In the genomic region with DNA sequence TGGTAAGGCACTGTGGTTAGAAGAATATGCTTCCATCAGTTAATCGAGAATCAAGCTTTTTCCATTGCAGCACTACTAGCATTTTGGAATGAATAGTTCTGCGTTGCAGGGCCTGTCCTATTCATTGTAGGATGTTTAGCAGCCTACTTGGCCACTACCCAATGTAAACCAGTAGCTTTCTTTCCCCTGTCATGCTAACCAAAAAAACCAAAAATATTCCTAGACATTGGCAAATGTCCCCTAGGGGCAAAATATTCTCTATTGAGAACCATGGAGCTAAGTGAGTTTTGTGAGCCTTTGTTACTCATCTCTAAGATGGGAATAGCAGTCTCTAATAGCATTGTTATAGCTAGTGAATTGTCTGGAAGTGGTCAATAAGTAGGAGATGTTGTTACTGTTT, we compare ENCODE assay signal across 21 cellular contexts.
A peak's percentile ranks its signal among the peaks of the same experiment; 100 is the strongest.
DNase-seq lines count a peak whose midpoint lies in the region; ATAC-seq and TF ChIP-seq lines count a peak whose summit lies in the region.
"Had no signal": no experiment of that assay in that cellular context is flagged by ENCODE, and none has a peak within 500 bp of the region (broad histone marks: within the 10 kb centered on the region; RNA-seq: fewer than 3 reads in every experiment).

No MANE protein-coding gene starts in this region.

- DNase-seq in EH (ENCODE audit: low read depth) (peak; percentile 61), NCI-H1694 (lab: John Stamatoyannopoulos, UW) (peak; percentile 32), astrocyte of the hippocampus (ENCODE audit: low read depth, low spot score) (peak; percentile 77), foreskin keratinocyte (peak; percentile 28 to 69), NCI-H524 (lab: John Stamatoyannopoulos, UW) (no peak), DMS153 (lab: John Stamatoyannopoulos, UW) (no peak), colonic mucosa (no peak), head of caudate nucleus (no peak)
- DNase-seq: activated CD4-positive, alpha-beta T cell treated with anti-CD3 and anti-CD28 coated beads for 4 hours; activated CD8-positive, alpha-beta memory T cell treated with anti-CD3 and anti-CD28 coated beads for 24 hours; activated T-cell treated with anti-CD3 and anti-CD28 coated beads, Interleukin-2, amount 50 U/mL, for 24 hours; cortex of kidney; hippocampal formation; Karpas-422; NCI-H187 treated with DMSO at 0.1 percent for 48 hours had no signal

- H3K36me3 ChIP-seq in colonic mucosa: no peaks in the 10 kb centered on the region
- H3K36me3 ChIP-seq: cardiac muscle cell, SJSA1, thoracic aorta had no signal

- H3K4me1 ChIP-seq in foreskin keratinocyte (peaks cover 9% of the 10 kb centered on the region), colonic mucosa (no peaks in the 10 kb centered on the region)
- H3K4me1 ChIP-seq: SJSA1 had no signal

- H3K9ac ChIP-seq in colonic mucosa (ENCODE audit: low read depth in 2 of 2, low read length in 2 of 2): no peak overlapping the region

- H3K27ac ChIP-seq in foreskin keratinocyte: no peak overlapping the region
- no peak overlapping the region for H3K27ac ChIP-seq in colonic mucosa
- H3K27ac ChIP-seq: cardiac muscle cell, HL-60, SJSA1, thoracic aorta had no signal

- peak; percentile 41 for ATAC-seq in foreskin keratinocyte
- ATAC-seq: natural killer cell treated with Interleukin-12 subunit alpha and Interleukin-12 subunit beta and Interleukin-15 and Interleukin-18, amount 100 ng/mL, for 72 hours; stimulated activated memory B cell treated with anti-CD40 and anti-IgM and Interleukin-4, amounts not matched to agents 10 μg/mL and 1 μg/mL and 100 μg/mL, for 72 hours had no signal

- no peaks in the 10 kb centered on the region for H3K27me3 ChIP-seq in foreskin keratinocyte
- no peaks in the 10 kb centered on the region for H3K27me3 ChIP-seq in colonic mucosa
- H3K27me3 ChIP-seq: cardiac muscle cell, SJSA1 had no signal

- TF ChIP-seq CTCF in foreskin keratinocyte (conservative IDR thresholded peaks at IDR 0.05) (no peak), colonic mucosa (IDR thresholded peaks at IDR 0.05) (no peak)

- H3K4me3 ChIP-seq in colonic mucosa: no peak overlapping the region
- H3K4me3 ChIP-seq: cardiac muscle cell, SJSA1, thoracic aorta had no signal

- intact Hi-C loops in colonic mucosa (cut with DNase I): no loop called here
- intact Hi-C loops in head of caudate nucleus (cut with DNase I): no loop called here

- no peaks in the 10 kb centered on the region for H3K9me3 ChIP-seq in colonic mucosa
- H3K9me3 ChIP-seq: SJSA1, thoracic aorta had no signal

Comparison
In these comparisons a context has a peak if more than half of its experiments do, and no peak if none do; other contexts are left out.
1. DNase-seq: peak in EH (single experiment), NCI-H1694 (single experiment), astrocyte of the hippocampus (single experiment) and foreskin keratinocyte (2 of 2); none in NCI-H524 (0 of 2), DMS153 (single experiment), colonic mucosa (single experiment) and head of caudate nucleus (0 of 42).